Comparison of ENCODE assay signal across 10 cellular contexts in genomic region chr10:47991706-47992105, GRCh38. TPM values are rescaled to one million over a fixed set of nuclear protein-coding genes. Genes with fewer than 3 reads are reported as not detected.
A peak's percentile ranks its signal among the peaks of the same experiment; 100 is the strongest.
DNase-seq lines count a peak whose midpoint lies in the region; ATAC-seq and TF ChIP-seq lines count a peak whose summit lies in the region.
"Not testable (repeated sequence)": the region's sequence is repeated elsewhere in the genome, so short reads cannot be mapped to it uniquely, and the experiment has no call there.
"Had no signal": no experiment of that assay in that cellular context is flagged by ENCODE, and none has a peak within 500 bp of the region (broad histone marks: within the 10 kb centered on the region; RNA-seq: fewer than 3 reads in every experiment).

No MANE protein-coding gene starts in this region.

- not testable (repeated sequence) for H3K36me3 ChIP-seq in PC-3 (ENCODE audit: low read depth, low read length); mammary epithelial cell (ENCODE audit: insufficient read depth, low read length); esophagus squamous epithelium; right lobe of liver; prostate gland

- dilution Hi-C loops in mammary epithelial cell (cut with HindIII; ENCODE audit: low sequenced_read_pairs): not testable (repeated sequence)

- not testable (repeated sequence) for H3F3A ChIP-seq in PC-3 (ENCODE audit: low read length, unreplicated experiment)

- intact Hi-C loops in PC-3 (cut with micrococcal nuclease); mammary epithelial cell (cut with micrococcal nuclease); esophagus squamous epithelium (cut with DNase I); right cardiac atrium (cut with DNase I); right lobe of liver (cut with DNase I); prostate gland (cut with DNase I): not testable (repeated sequence)

- peak overlapping the region; percentile 26; the same call in 1 of the 2 replicates for H3K4me2 ChIP-seq in PC-3 (ENCODE audit: low read length)
- not testable (repeated sequence) for H3K4me2 ChIP-seq in mammary epithelial cell (ENCODE audit: insufficient read depth, low read depth, low read length)

- not testable (repeated sequence) for H3K27me3 ChIP-seq in PC-3 (ENCODE audit: low read length); mammary epithelial cell (ENCODE audit: insufficient read depth, low read length); esophagus squamous epithelium; right cardiac atrium (ENCODE audit: control insufficient read depth, insufficient read depth); right lobe of liver; prostate gland (replicated peaks; ENCODE audit: insufficient read depth)

- not testable (repeated sequence) for H3K4me3 ChIP-seq in PC-3 (ENCODE audit: low read length); right cardiac atrium (ENCODE audit: low read length); right lobe of liver; prostate gland
- H3K4me3 ChIP-seq in mammary epithelial cell (replicated peaks in 1 of 3; ENCODE audit: insufficient read depth in 1 of 3, low read depth in 2 of 3, low read length in 3 of 3): peak overlapping the region; percentile 34 to 52 (median 45)
- H3K4me3 ChIP-seq in esophagus squamous epithelium: peak overlapping the region; percentile 29 to 57 (median 40)

- CTCF ChIA-PET in PC-3 (lab: Charles Lee); mammary epithelial cell (lab: Charles Lee; ENCODE audit: low non-redundant PET): not testable (repeated sequence)

- TF ChIP-seq POLR2A in esophagus squamous epithelium (IDR thresholded peaks at IDR 0.05): peak in 1 of 4 donors; percentile 10
- TF ChIP-seq POLR2A in right lobe of liver (IDR thresholded peaks at IDR 0.05): not testable (repeated sequence)
- TF ChIP-seq POLR2A in prostate gland (IDR thresholded peaks at IDR 0.05): peak; percentile 40

- not testable (repeated sequence) for H2AFZ ChIP-seq in PC-3 (ENCODE audit: low read length); mammary epithelial cell (ENCODE audit: low read depth, low read length)

- H3K79me2 ChIP-seq in PC-3 (ENCODE audit: low read length); mammary epithelial cell (ENCODE audit: insufficient read depth, low read length): not testable (repeated sequence)

- H4K20me1 ChIP-seq in PC-3 (ENCODE audit: low read length); mammary epithelial cell (ENCODE audit: insufficient read depth, low read length): not testable (repeated sequence)

- not testable (repeated sequence) for ATAC-seq in PC-3
- ATAC-seq in right cardiac atrium: peak; percentile 40 to 50
- ATAC-seq in right lobe of liver: peak; percentile 61 to 78 (median 68)

- WGBS in mammary epithelial cell (ENCODE audit: low coverage, missing lambda C conversion rate): 2% methylated on average over 11 of the region's 12 CpGs
- 40 to 50% methylated on average over 1 to 2 of the region's 12 CpGs for WGBS in esophagus squamous epithelium, 2 donors
- WGBS in right cardiac atrium: 87% methylated on average over 11 of the region's 12 CpGs
- 54% methylated on average over 3 of the region's 12 CpGs for WGBS in right lobe of liver (ENCODE audit: insufficient coverage, low coverage, low lambda C conversion rate, missing lambda C conversion rate)
- 34% methylated on average over 10 of the region's 12 CpGs for WGBS in prostate gland

- not testable (repeated sequence) for BruUV-seq in PC-3 (replicated peaks; lab: Mats Ljungman, UMichigan); mammary epithelial cell (replicated peaks; lab: Mats Ljungman, UMichigan)

- TF ChIP-seq CTCF in PC-3 (conservative IDR thresholded peaks at IDR 0.05; ENCODE audit: low read depth, low read length); mammary epithelial cell (conservative IDR thresholded peaks at IDR 0.05 in 1 of 2, IDR thresholded peaks at IDR 0.05 in 1 of 2; ENCODE audit: extremely low read depth in 1 of 2, insufficient read depth in 1 of 2, low read depth in 1 of 2, low read length in 2 of 2); esophagus squamous epithelium (IDR thresholded peaks at IDR 0.05); right lobe of liver (IDR thresholded peaks at IDR 0.05); prostate gland (IDR thresholded peaks at IDR 0.05): not testable (repeated sequence)

- in situ Hi-C loops in Caki2 (cut with HindIII; ENCODE audit: low pct_unique_long_range_greater_than_20kb, low sequenced_read_pairs); mammary epithelial cell (cut with MboI; ENCODE audit: low sequenced_read_pairs in 2 of 2): not testable (repeated sequence)

- not testable (repeated sequence) for H3K9ac ChIP-seq in PC-3 (ENCODE audit: low read length)
- peak overlapping the region; percentile 75 for H3K9ac ChIP-seq in mammary epithelial cell (ENCODE audit: insufficient read depth, low read length)

- not testable (repeated sequence) for H3K9me2 ChIP-seq in PC-3 (replicated peaks; ENCODE audit: low read length)

- H3K27ac ChIP-seq in PC-3 (ENCODE audit: low read length); right cardiac atrium (ENCODE audit: low read length); right lobe of liver; prostate gland: not testable (repeated sequence)
- H3K27ac ChIP-seq in mammary epithelial cell (ENCODE audit: insufficient read depth, low read depth, low read length): peak overlapping the region; percentile 84
- peak overlapping the region; percentile 52 to 84 (median 80) for H3K27ac ChIP-seq in esophagus squamous epithelium

- DNase-seq in Caki2 (ENCODE audit: low read depth) (peak; percentile 8), PC-3 (peak; percentile 51), mammary epithelial cell (peak; percentile 86), right cardiac atrium (peak in 1 of 3 donors; percentile 30), right lobe of liver (peak; percentile 30 to 80 (median 57)), prostate gland (ENCODE audit: low spot score) (peak; percentile 55), ureter (ENCODE audit: low spot score) (peak; percentile 64)
- DNase-seq in esophagus squamous epithelium (lab: John Stamatoyannopoulos, UW): not testable (repeated sequence)

- POLR2A ChIA-PET in PC-3 (lab: Charles Lee; ENCODE audit: unreplicated experiment): not testable (repeated sequence)

- not testable (repeated sequence) for H3K9me3 ChIP-seq in PC-3 (ENCODE audit: low read length); mammary epithelial cell (replicated peaks; ENCODE audit: insufficient read depth, low read length); esophagus squamous epithelium; right cardiac atrium (ENCODE audit: control insufficient read depth, low read length); right lobe of liver; prostate gland

- not testable (repeated sequence) for H3K4me1 ChIP-seq in PC-3 (ENCODE audit: insufficient read depth, low read length); mammary epithelial cell (ENCODE audit: insufficient read depth, low read length); esophagus squamous epithelium; right cardiac atrium (ENCODE audit: control insufficient read depth, insufficient read depth, low read length); right lobe of liver; prostate gland (replicated peaks)

RNA-seq across cellular contexts. Expression of gene FAM25C, which starts 7.9 kb away (rescaled TPM):
- not detected in 2 replicates for total RNA-seq in Caki2 (2014; rRNA removed; shearing (Covaris generic); ENCODE audit: low replicate concordance)
- total RNA-seq in PC-3 (2014; rRNA removed) (not detected in 2 replicates), mammary epithelial cell (not detected), esophagus squamous epithelium (10 to 100 TPM in 1 of 4 donors, not detected in 3; 39.2 TPM), right cardiac atrium (not detected), right lobe of liver (under 1 TPM in 1 of 6 experiments, not detected in 5; 0.84 TPM), prostate gland (not detected), ureter (not detected)
- polyA plus RNA-seq in mammary epithelial cell (1.1 TPM), right cardiac atrium (not detected)
- polyA minus RNA-seq in mammary epithelial cell: not detected
- total RNA-seq: CD4-positive, CD25-positive, alpha-beta regulatory T cell; H9 had no signal
- polyA plus RNA-seq: CD4-positive, CD25-positive, alpha-beta regulatory T cell had no signal
